In genomic region chr2:204065571-204065970, GRCh38 we compare ENCODE assay signal across 22 cellular contexts.
A peak's percentile ranks its signal among the peaks of the same experiment; 100 is the strongest.
DNase-seq lines count a peak whose midpoint lies in the region; FAIRE-seq and TF ChIP-seq lines count a peak whose summit lies in the region.
"Had no signal": no experiment of that assay in that cellular context is flagged by ENCODE, and none has a peak within 500 bp of the region (broad histone marks: within the 10 kb centered on the region; RNA-seq: fewer than 3 reads in every experiment).

No MANE protein-coding gene starts in this region.

- BruUV-seq in MCF 10A (replicated peaks; lab: Mats Ljungman, UMichigan) = no TSS peak

- H3K27me3 Mint-ChIP-seq in MCF 10A (ENCODE audit: insufficient read depth, unreplicated experiment) = peaks cover 18% of the 10 kb centered on the region

- no peaks in the 10 kb centered on the region for H3K79me2 ChIP-seq in H1 (ENCODE audit: control insufficient read depth in 1 of 2, insufficient read depth in 2 of 2, low read length in 2 of 2)
- no peaks in the 10 kb centered on the region for H3K79me2 ChIP-seq in trophoblast cell (ENCODE audit: control insufficient read depth, insufficient read depth, low read length, poor library complexity)

- no peaks in the 10 kb centered on the region for H3K23me2 ChIP-seq in H1 (ENCODE audit: low read depth, low read length)

- peak; percentile 35 for DNase-seq in HT1080 (ENCODE audit: low read depth)
- DNase-seq in H1 (ENCODE audit: low read depth in 1 of 2, low spot score in 2 of 2) = no peak
- DNase-seq in trophoblast cell = peak; percentile 81 to 92
- no peak for DNase-seq in stimulated activated CD4-positive, alpha-beta T cell treated with anti-CD3 and anti-CD28 coated beads, Interleukin-12 subunit alpha, Interleukin-12 subunit beta, amount 100 ng/mL, for 4 hours
- no peak for DNase-seq in foreskin fibroblast
- DNase-seq in MCF 10A (ENCODE audit: unreplicated experiment) = no peak
- DNase-seq: CD4-positive, CD25-positive, alpha-beta regulatory T cell; CD8-positive, alpha-beta memory T cell; COR-L47; DMS 273 treated with DMSO at 0.1 percent for 48 hours; DMS53; DND-41; GOT3; H9; IMR-90 had no signal

- no peak for TF ChIP-seq POLR2A in H1 (IDR thresholded peaks at IDR 0.05; ENCODE audit: control extremely low read depth in 1 of 2, low read depth in 2 of 2, low read length in 2 of 2)

- H3K14ac ChIP-seq in H1 (ENCODE audit: insufficient read length) = no peak overlapping the region
- H3K14ac ChIP-seq in trophoblast cell (ENCODE audit: low read length) = no peak overlapping the region

- intact Hi-C loops in MCF 10A (cut with micrococcal nuclease) = no loop called here

- no peak for TF ChIP-seq EP300 in H1 (IDR thresholded peaks at IDR 0.05; ENCODE audit: borderline replicate concordance in 1 of 2, low read depth in 2 of 2, low read length in 2 of 2)

- H2BK5ac ChIP-seq in H1 (ENCODE audit: low read depth, low read length) (no peak overlapping the region), trophoblast cell (ENCODE audit: low read depth, low read length, poor library complexity) (no peak overlapping the region)

- no peaks in the 10 kb centered on the region for H3K36me3 Mint-ChIP-seq in MCF 10A (ENCODE audit: insufficient read depth, unreplicated experiment)
- H3K36me3 Mint-ChIP-seq: CD4-positive, CD25-positive, alpha-beta regulatory T cell; CD8-positive, alpha-beta memory T cell had no signal

- TF ChIP-seq RAD21 in H1 (IDR thresholded peaks at IDR 0.05 in 1 of 2, conservative IDR thresholded peaks at IDR 0.05 in 1 of 2; ENCODE audit: low read depth in 2 of 2, low read length in 2 of 2) = no peak

- CTCF ChIA-PET in H1 (lab: Charles Lee; ENCODE audit: partially characterized antibody) = interaction anchor here (1.8 kb wide), 1 partner anchor 112 kb away, joined by 5 read pairs; no protein-coding TSS in a partner anchor
- CTCF ChIA-PET in MCF 10A (lab: Yijun Ruan, JAX) = interaction anchor here (0.5 kb wide), 1 partner anchor 63 kb away, joined by 3 read pairs; no protein-coding TSS in a partner anchor

- no peak overlapping the region for H3K23ac ChIP-seq in H1 (ENCODE audit: insufficient read length)
- H3K23ac ChIP-seq in trophoblast cell (ENCODE audit: low read length) = peak overlapping the region; percentile 17

- FAIRE-seq in H1 (lab: Jason Lieb, UNC) = no peak
- FAIRE-seq: G401.6, GM12891, HTR-8/SVneo, K562 had no signal

- no peaks in the 10 kb centered on the region for H3K27me3 ChIP-seq in H1 (replicated peaks in 1 of 4; ENCODE audit: control insufficient read depth in 3 of 4, extremely low read depth in 1 of 4, insufficient read depth in 3 of 4, low read length in 3 of 4)
- no peaks in the 10 kb centered on the region for H3K27me3 ChIP-seq in trophoblast cell (ENCODE audit: insufficient read depth, low read length)
- H3K27me3 ChIP-seq: BLaER1 treated with 17β-estradiol and CSF1 and Interleukin-3, amounts not matched to agents 10 nM and 100 nM had no signal

- no peak overlapping the region for H4K8ac ChIP-seq in H1 (ENCODE audit: extremely low read depth, insufficient read depth, low read length)
- no peak overlapping the region for H4K8ac ChIP-seq in trophoblast cell (ENCODE audit: low read depth, low read length)

- H4K12ac ChIP-seq in trophoblast cell (ENCODE audit: low read depth, low read length) = no peak overlapping the region

- H3K4me1 ChIP-seq in H1 (replicated peaks in 1 of 4; ENCODE audit: control insufficient read depth in 3 of 4, insufficient read depth in 4 of 4, low read length in 3 of 4) (no peaks in the 10 kb centered on the region), trophoblast cell (ENCODE audit: control insufficient read depth in 1 of 2, insufficient read depth in 2 of 2, low read length in 2 of 2) (peaks cover 0 to 2% of the 10 kb centered on the region in 2 experiments)
- H3K4me1 ChIP-seq: BLaER1 treated with 17β-estradiol and CSF1 and Interleukin-3, amounts not matched to agents 10 nM and 100 nM had no signal

- H4K91ac ChIP-seq in H1 (replicated peaks; ENCODE audit: insufficient read length, low read length) = no peak overlapping the region
- no peak overlapping the region for H4K91ac ChIP-seq in trophoblast cell (ENCODE audit: low read depth, low read length)

- no peak overlapping the region for H2BK12ac ChIP-seq in H1 (ENCODE audit: low read depth, low read length)
- no peak overlapping the region for H2BK12ac ChIP-seq in trophoblast cell (ENCODE audit: low read length)

- no peaks in the 10 kb centered on the region for H4K20me1 ChIP-seq in H1 (replicated peaks in 1 of 2; ENCODE audit: control insufficient read depth in 1 of 2, insufficient read depth in 2 of 2, low read length in 2 of 2)
- H4K20me1 ChIP-seq: BLaER1 treated with 17β-estradiol and CSF1 and Interleukin-3, amounts not matched to agents 10 nM and 100 nM had no signal

- H3K27ac Mint-ChIP-seq in MCF 10A (ENCODE audit: low read depth, unreplicated experiment) = no peak overlapping the region
- H3K27ac Mint-ChIP-seq: B cell; CD4-positive, CD25-positive, alpha-beta regulatory T cell; CD8-positive, alpha-beta memory T cell had no signal

- H2BK20ac ChIP-seq in H1 (ENCODE audit: low read length) = no peak overlapping the region

- H2AK5ac ChIP-seq in H1 (ENCODE audit: low read depth, low read length) = no peak overlapping the region
- H2AK5ac ChIP-seq in trophoblast cell (ENCODE audit: low read length) = no peak overlapping the region

- no peak overlapping the region for H4K5ac ChIP-seq in H1 (ENCODE audit: insufficient read length, low read depth, low read length)

- H3K18ac ChIP-seq in H1 (ENCODE audit: extremely low read depth, low read length) (no peak overlapping the region), trophoblast cell (ENCODE audit: low read length) (no peak overlapping the region)

- H2AFZ ChIP-seq in H1 (ENCODE audit: low read length) = no peak overlapping the region
- H2AFZ ChIP-seq in trophoblast cell (ENCODE audit: insufficient read depth, low read length, poor library complexity) = no peak overlapping the region

- H3K36me3 ChIP-seq in H1 (ENCODE audit: control insufficient read depth in 2 of 4, insufficient read depth in 4 of 4, low read length in 3 of 4) (no peaks in the 10 kb centered on the region), trophoblast cell (ENCODE audit: control insufficient read depth in 1 of 2, insufficient read depth in 2 of 2, low read length in 2 of 2) (no peaks in the 10 kb centered on the region)
- H3K36me3 ChIP-seq: BLaER1 treated with 17β-estradiol and CSF1 and Interleukin-3, amounts not matched to agents 10 nM and 100 nM had no signal

- H2BK120ac ChIP-seq in H1 (replicated peaks; ENCODE audit: low read depth, low read length) (no peak overlapping the region), trophoblast cell (ENCODE audit: insufficient read depth, low read length, poor library complexity) (no peak overlapping the region)

- H3K9me3 ChIP-seq in H1 (ENCODE audit: insufficient read depth in 2 of 2, low read depth in 1 of 2, low read length in 1 of 2) (peaks cover 4 to 7% of the 10 kb centered on the region in 2 experiments; a peak in 1 of 4 replicates), trophoblast cell (ENCODE audit: insufficient read depth, low read depth, low read length) (peaks cover 1% of the 10 kb centered on the region)

- 89% methylated on average over 3 of the region's 3 CpGs; no CpG with 5 or more reads in 1 of the 2 experiments for WGBS in H1 (ENCODE audit: extremely low coverage in 1 of 2, insufficient coverage in 1 of 2, insufficient read length in 1 of 2, insufficient replicate concordance in 2 of 2, low coverage in 1 of 2, low lambda C conversion rate in 2 of 2, missing lambda C conversion rate in 1 of 2), 2 experiments
- no CpG with 5 or more reads among the region's 3 CpGs for WGBS in trophoblast cell (ENCODE audit: extremely low coverage, insufficient coverage, insufficient read length)

- no peak overlapping the region for H3K9ac ChIP-seq in H1 (replicated peaks in 1 of 4; ENCODE audit: extremely low read depth in 1 of 4, low read depth in 3 of 4, low read length in 3 of 4)
- H3K9ac ChIP-seq in trophoblast cell (ENCODE audit: low read length) = peak overlapping the region; percentile 75
- H3K9ac ChIP-seq: BLaER1 treated with 17β-estradiol and CSF1 and Interleukin-3, amounts not matched to agents 10 nM and 100 nM had no signal

- H3K9me3 Mint-ChIP-seq in MCF 10A (ENCODE audit: unreplicated experiment) = no peaks in the 10 kb centered on the region
- H3K9me3 Mint-ChIP-seq: CD4-positive, CD25-positive, alpha-beta regulatory T cell; CD8-positive, alpha-beta memory T cell had no signal

- H3K27ac ChIP-seq in H1 (ENCODE audit: low read depth, low read length) (no peak overlapping the region), trophoblast cell (ENCODE audit: low read depth, low read length) (no peak overlapping the region)
- H3K27ac ChIP-seq: BLaER1 treated with 17β-estradiol and CSF1 and Interleukin-3, amounts not matched to agents 10 nM and 100 nM; HL-60 had no signal

- POLR2A ChIA-PET in H1 (lab: Charles Lee; ENCODE audit: partially characterized antibody) (no interaction called here), MCF 10A (lab: Yijun Ruan, JAX) (no interaction called here)

- H3K4me2 ChIP-seq in H1 (ENCODE audit: insufficient read depth in 1 of 2, low read depth in 2 of 2, low read length in 2 of 2) (no peak overlapping the region), trophoblast cell (ENCODE audit: low read length) (no peak overlapping the region)
- H3K4me2 ChIP-seq: BLaER1 treated with 17β-estradiol and CSF1 and Interleukin-3, amounts not matched to agents 10 nM and 100 nM had no signal

- no peak overlapping the region for H3K56ac ChIP-seq in H1 (replicated peaks; ENCODE audit: insufficient read length, low read depth, low read length)

- H3K4me3 Mint-ChIP-seq in MCF 10A (ENCODE audit: unreplicated experiment) = no peak overlapping the region
- H3K4me3 Mint-ChIP-seq: B cell; CD4-positive, CD25-positive, alpha-beta regulatory T cell; CD8-positive, alpha-beta memory T cell; H9 had no signal

- no peaks in the 10 kb centered on the region for H3K79me1 ChIP-seq in H1 (ENCODE audit: low read depth, low read length)
- H3K79me1 ChIP-seq in trophoblast cell (ENCODE audit: low read length) = no peaks in the 10 kb centered on the region

- H3K4ac ChIP-seq in H1 (replicated peaks; ENCODE audit: insufficient read length, low read depth, low read length) (peak overlapping the region; percentile 7), trophoblast cell (ENCODE audit: low read depth, low read length) (no peak overlapping the region)

- H3K4me3 ChIP-seq in H1 (ENCODE audit: extremely low read depth in 1 of 4, insufficient read depth in 2 of 4, low read depth in 3 of 4, low read length in 4 of 4) (no peak overlapping the region), trophoblast cell (ENCODE audit: low read depth, low read length) (no peak overlapping the region), foreskin fibroblast (ENCODE audit: low read depth in 1 of 2, low read length in 2 of 2) (no peak overlapping the region)
- H3K4me3 ChIP-seq: BLaER1 treated with 17β-estradiol and CSF1 and Interleukin-3, amounts not matched to agents 10 nM and 100 nM; K562 had no signal

- TF ChIP-seq CTCF in H1 (IDR thresholded peaks at IDR 0.05; ENCODE audit: control extremely low read depth in 1 of 3, insufficient read depth in 1 of 3, low read depth in 1 of 3, low read length in 3 of 3) (no peak), foreskin fibroblast (IDR thresholded peaks at IDR 0.05; ENCODE audit: low read depth, low read length) (no peak), MCF 10A (IDR thresholded peaks at IDR 0.05; ENCODE audit: unreplicated experiment) (no peak)

- H2BK15ac ChIP-seq in H1 (ENCODE audit: low read length) = no peak overlapping the region

- no peaks in the 10 kb centered on the region for H3K4me1 Mint-ChIP-seq in MCF 10A (ENCODE audit: insufficient read depth, unreplicated experiment)
- H3K4me1 Mint-ChIP-seq: B cell; CD8-positive, alpha-beta memory T cell had no signal

Comparison
In these comparisons a context has a peak if more than half of its experiments do, and no peak if none do; other contexts are left out.
1. DNase-seq: peak in HT1080 (single experiment) and trophoblast cell (2 of 2); none in H1 (0 of 2), stimulated activated CD4-positive, alpha-beta T cell treated with anti-CD3 and anti-CD28 coated beads, Interleukin-12 subunit alpha, Interleukin-12 subunit beta, amount 100 ng/mL, for 4 hours (single experiment), foreskin fibroblast (0 of 2) and MCF 10A (single experiment).